Comparison of ENCODE assay signal across 21 cellular contexts in genomic region chr13:92913840-92914239, GRCh38.
DNase-seq lines count a peak whose midpoint lies in the region; ATAC-seq and TF ChIP-seq lines count a peak whose summit lies in the region.
"Had no signal": no experiment of that assay in that cellular context is flagged by ENCODE, and none has a peak within 500 bp of the region (broad histone marks: within the 10 kb centered on the region; RNA-seq: fewer than 3 reads in every experiment).

No MANE protein-coding gene starts in this region.

- H3K9ac ChIP-seq in OCI-LY3 (ENCODE audit: low read length) = no peak overlapping the region
- H3K9ac ChIP-seq: BLaER1 treated with 17β-estradiol and CSF1 and Interleukin-3, amounts not matched to agents 10 nM and 100 nM had no signal

- ATAC-seq in GM18867 (IDR thresholded peaks at IDR 0.05; ENCODE audit: unreplicated experiment) = peak; percentile 52
- ATAC-seq in HG02798 (IDR thresholded peaks at IDR 0.05; ENCODE audit: poor library complexity, unreplicated experiment) = peak; percentile 33
- ATAC-seq in activated T-cell treated with anti-CD3 and anti-CD28 coated beads, Interleukin-2, amount 50 U/mL, for 4 hours = no peak
- ATAC-seq: A549; CD8-positive, alpha-beta T cell had no signal

- H3K27me3 ChIP-seq in OCI-LY3 (ENCODE audit: low read depth, low read length) = no peaks in the 10 kb centered on the region
- H3K27me3 ChIP-seq: BE2C; BLaER1 treated with 17β-estradiol and CSF1 and Interleukin-3, amounts not matched to agents 10 nM and 100 nM had no signal

- DNase-seq in choroid plexus epithelial cell (ENCODE audit: low read depth) = peak; percentile 11
- DNase-seq in activated CD4-positive, alpha-beta T cell treated with anti-CD3 and anti-CD28 coated beads, Interleukin-2, amount 10 ng/mL, durations not matched to agents 24 days and 14 days = no peak
- DNase-seq in stimulated activated CD4-positive, alpha-beta T cell treated with anti-CD3 and anti-CD28 coated beads, Interleukin-2, amount 100 ng/mL, for 24 hours = no peak
- DNase-seq in activated T-cell treated with anti-CD3 and anti-CD28 coated beads, Interleukin-2, amount 50 U/mL, for 4 hours = no peak
- no peak for DNase-seq in activated T-helper 1 cell treated with anti-CD3 and anti-CD28 coated beads, Interleukin-12 subunit alpha, Interleukin-12 subunit beta, Interleukin-2, Interleukin-4 antibody, amounts not matched to agents 30 ng/mL and 10 ng/mL and 1 ng/mL, durations not matched to agents 14 hours and 24 hours and 36 hours (ENCODE audit: low spot score)
- DNase-seq: 8988T; ACHN; AML-193; BE2C; Caco-2; CD8-positive, alpha-beta T cell; DMS153; DND-41; GOT3; HFFc6 had no signal

- intact Hi-C loops in activated CD4-positive, alpha-beta T cell treated with anti-CD3 and anti-CD28 coated beads, Interleukin-2, amount 10 ng/mL, durations not matched to agents 24 days and 14 days (cut with micrococcal nuclease) = no loop called here
- intact Hi-C loops in activated T-helper 1 cell treated with anti-CD3 and anti-CD28 coated beads, Interleukin-12 subunit alpha, Interleukin-12 subunit beta, Interleukin-2, Interleukin-4 antibody, amounts not matched to agents 30 ng/mL and 10 ng/mL and 1 ng/mL, durations not matched to agents 14 hours and 24 hours and 36 hours (cut with micrococcal nuclease) = no loop called here

- no peaks in the 10 kb centered on the region for H3K36me3 ChIP-seq in OCI-LY3 (replicated peaks; ENCODE audit: low read depth, low read length)
- H3K36me3 ChIP-seq: BE2C; BLaER1 treated with 17β-estradiol and CSF1 and Interleukin-3, amounts not matched to agents 10 nM and 100 nM; HAP-1 had no signal

- no peaks in the 10 kb centered on the region for H3K9me3 ChIP-seq in OCI-LY3 (ENCODE audit: insufficient read depth, low read length)
- H3K9me3 ChIP-seq: A549; BE2C; BLaER1 treated with 17β-estradiol and CSF1 and Interleukin-3, amounts not matched to agents 10 nM and 100 nM; Caco-2; HAP-1 had no signal

- no peaks in the 10 kb centered on the region for H3K9me3 Mint-ChIP-seq in activated CD4-positive, alpha-beta T cell treated with anti-CD3 and anti-CD28 coated beads, Interleukin-2, amount 10 ng/mL, durations not matched to agents 24 days and 14 days
- peaks cover 4% of the 10 kb centered on the region for H3K9me3 Mint-ChIP-seq in activated T-cell treated with anti-CD3 and anti-CD28 coated beads, Interleukin-2, amount 50 U/mL, for 4 hours
- H3K9me3 Mint-ChIP-seq in activated T-helper 1 cell treated with anti-CD3 and anti-CD28 coated beads, Interleukin-12 subunit alpha, Interleukin-12 subunit beta, Interleukin-2, Interleukin-4 antibody, amounts not matched to agents 30 ng/mL and 10 ng/mL and 1 ng/mL, durations not matched to agents 14 hours and 24 hours and 36 hours = no peaks in the 10 kb centered on the region
- H3K9me3 Mint-ChIP-seq: CD8-positive, alpha-beta T cell had no signal

- H3K36me3 Mint-ChIP-seq in activated CD4-positive, alpha-beta T cell treated with anti-CD3 and anti-CD28 coated beads, Interleukin-2, amount 10 ng/mL, durations not matched to agents 24 days and 14 days (ENCODE audit: low read depth) = no peaks in the 10 kb centered on the region
- H3K36me3 Mint-ChIP-seq in activated T-cell treated with anti-CD3 and anti-CD28 coated beads, Interleukin-2, amount 50 U/mL, for 4 hours (ENCODE audit: insufficient read depth) = no peaks in the 10 kb centered on the region
- H3K36me3 Mint-ChIP-seq in activated T-helper 1 cell treated with anti-CD3 and anti-CD28 coated beads, Interleukin-12 subunit alpha, Interleukin-12 subunit beta, Interleukin-2, Interleukin-4 antibody, amounts not matched to agents 30 ng/mL and 10 ng/mL and 1 ng/mL, durations not matched to agents 14 hours and 24 hours and 36 hours (ENCODE audit: low read depth) = no peaks in the 10 kb centered on the region
- H3K36me3 Mint-ChIP-seq: CD8-positive, alpha-beta T cell had no signal

- no peaks in the 10 kb centered on the region for H3K27me3 Mint-ChIP-seq in activated CD4-positive, alpha-beta T cell treated with anti-CD3 and anti-CD28 coated beads, Interleukin-2, amount 10 ng/mL, durations not matched to agents 24 days and 14 days
- no peaks in the 10 kb centered on the region for H3K27me3 Mint-ChIP-seq in activated T-cell treated with anti-CD3 and anti-CD28 coated beads, Interleukin-2, amount 50 U/mL, for 4 hours (ENCODE audit: low read depth)
- H3K27me3 Mint-ChIP-seq in activated T-helper 1 cell treated with anti-CD3 and anti-CD28 coated beads, Interleukin-12 subunit alpha, Interleukin-12 subunit beta, Interleukin-2, Interleukin-4 antibody, amounts not matched to agents 30 ng/mL and 10 ng/mL and 1 ng/mL, durations not matched to agents 14 hours and 24 hours and 36 hours (ENCODE audit: insufficient read depth) = no peaks in the 10 kb centered on the region

- H3K4me1 ChIP-seq in OCI-LY3 (ENCODE audit: low read length) = peaks cover 9% of the 10 kb centered on the region
- H3K4me1 ChIP-seq: A549; BE2C; BLaER1 treated with 17β-estradiol and CSF1 and Interleukin-3, amounts not matched to agents 10 nM and 100 nM; Caco-2; HAP-1 had no signal

- H3K4me3 ChIP-seq in OCI-LY3 (ENCODE audit: low read length) (no peak overlapping the region), choroid plexus epithelial cell (ENCODE audit: low read depth, low read length) (no peak overlapping the region)
- H3K4me3 ChIP-seq: A549; BLaER1 treated with 17β-estradiol and CSF1 and Interleukin-3, amounts not matched to agents 10 nM and 100 nM; HAP-1 had no signal

- no peak for TF ChIP-seq CTCF in OCI-LY3 (IDR thresholded peaks at IDR 0.05; ENCODE audit: low read depth, low read length)
- no peak for TF ChIP-seq CTCF in choroid plexus epithelial cell (conservative IDR thresholded peaks at IDR 0.05; ENCODE audit: low read depth, low read length)

- H3K4me3 Mint-ChIP-seq in activated CD4-positive, alpha-beta T cell treated with anti-CD3 and anti-CD28 coated beads, Interleukin-2, amount 10 ng/mL, durations not matched to agents 24 days and 14 days = no peak overlapping the region
- H3K4me3 Mint-ChIP-seq in activated T-cell treated with anti-CD3 and anti-CD28 coated beads, Interleukin-2, amount 50 U/mL, for 4 hours = no peak overlapping the region
- H3K4me3 Mint-ChIP-seq in activated T-helper 1 cell treated with anti-CD3 and anti-CD28 coated beads, Interleukin-12 subunit alpha, Interleukin-12 subunit beta, Interleukin-2, Interleukin-4 antibody, amounts not matched to agents 30 ng/mL and 10 ng/mL and 1 ng/mL, durations not matched to agents 14 hours and 24 hours and 36 hours = no peak overlapping the region
- H3K4me3 Mint-ChIP-seq: CD8-positive, alpha-beta T cell; HFFc6 had no signal

- no peaks in the 10 kb centered on the region for H3K4me1 Mint-ChIP-seq in activated CD4-positive, alpha-beta T cell treated with anti-CD3 and anti-CD28 coated beads, Interleukin-2, amount 10 ng/mL, durations not matched to agents 24 days and 14 days
- H3K4me1 Mint-ChIP-seq in activated T-cell treated with anti-CD3 and anti-CD28 coated beads, Interleukin-2, amount 50 U/mL, for 4 hours (ENCODE audit: low read depth) = no peaks in the 10 kb centered on the region
- no peaks in the 10 kb centered on the region for H3K4me1 Mint-ChIP-seq in activated T-helper 1 cell treated with anti-CD3 and anti-CD28 coated beads, Interleukin-12 subunit alpha, Interleukin-12 subunit beta, Interleukin-2, Interleukin-4 antibody, amounts not matched to agents 30 ng/mL and 10 ng/mL and 1 ng/mL, durations not matched to agents 14 hours and 24 hours and 36 hours (ENCODE audit: low read depth)

- 0 out of 2 replicates have a peak overlapping the region, but pooled peaks have one; percentile 3 for H3K4me2 ChIP-seq in OCI-LY3 (ENCODE audit: low read length)
- H3K4me2 ChIP-seq: A549; BLaER1 treated with 17β-estradiol and CSF1 and Interleukin-3, amounts not matched to agents 10 nM and 100 nM had no signal

- no peaks in the 10 kb centered on the region for H3K79me2 ChIP-seq in OCI-LY3 (ENCODE audit: low read length)

- no peaks in the 10 kb centered on the region for H4K20me1 ChIP-seq in OCI-LY3 (ENCODE audit: insufficient read depth, low read length)
- H4K20me1 ChIP-seq: BLaER1 treated with 17β-estradiol and CSF1 and Interleukin-3, amounts not matched to agents 10 nM and 100 nM had no signal

- no peak overlapping the region for H2AFZ ChIP-seq in OCI-LY3 (ENCODE audit: low read depth, low read length)

- no peak overlapping the region for H3K27ac Mint-ChIP-seq in activated CD4-positive, alpha-beta T cell treated with anti-CD3 and anti-CD28 coated beads, Interleukin-2, amount 10 ng/mL, durations not matched to agents 24 days and 14 days
- no peak overlapping the region for H3K27ac Mint-ChIP-seq in activated T-helper 1 cell treated with anti-CD3 and anti-CD28 coated beads, Interleukin-12 subunit alpha, Interleukin-12 subunit beta, Interleukin-2, Interleukin-4 antibody, amounts not matched to agents 30 ng/mL and 10 ng/mL and 1 ng/mL, durations not matched to agents 14 hours and 24 hours and 36 hours
- H3K27ac Mint-ChIP-seq: CD8-positive, alpha-beta T cell; HFFc6 had no signal

- H3K27ac ChIP-seq in OCI-LY3 (ENCODE audit: low read length) = no peak overlapping the region
- H3K27ac ChIP-seq: A549; BLaER1 treated with 17β-estradiol and CSF1 and Interleukin-3, amounts not matched to agents 10 nM and 100 nM had no signal

Comparison
In these comparisons a context has a peak if more than half of its experiments do, and no peak if none do; other contexts are left out.
1. ATAC-seq: peak in GM18867 (single experiment) and HG02798 (single experiment); none in activated T-cell treated with anti-CD3 and anti-CD28 coated beads, Interleukin-2, amount 50 U/mL, for 4 hours (0 of 2).